Comparison of ENCODE assay signal across 8 cellular contexts in the genomic region with DNA sequence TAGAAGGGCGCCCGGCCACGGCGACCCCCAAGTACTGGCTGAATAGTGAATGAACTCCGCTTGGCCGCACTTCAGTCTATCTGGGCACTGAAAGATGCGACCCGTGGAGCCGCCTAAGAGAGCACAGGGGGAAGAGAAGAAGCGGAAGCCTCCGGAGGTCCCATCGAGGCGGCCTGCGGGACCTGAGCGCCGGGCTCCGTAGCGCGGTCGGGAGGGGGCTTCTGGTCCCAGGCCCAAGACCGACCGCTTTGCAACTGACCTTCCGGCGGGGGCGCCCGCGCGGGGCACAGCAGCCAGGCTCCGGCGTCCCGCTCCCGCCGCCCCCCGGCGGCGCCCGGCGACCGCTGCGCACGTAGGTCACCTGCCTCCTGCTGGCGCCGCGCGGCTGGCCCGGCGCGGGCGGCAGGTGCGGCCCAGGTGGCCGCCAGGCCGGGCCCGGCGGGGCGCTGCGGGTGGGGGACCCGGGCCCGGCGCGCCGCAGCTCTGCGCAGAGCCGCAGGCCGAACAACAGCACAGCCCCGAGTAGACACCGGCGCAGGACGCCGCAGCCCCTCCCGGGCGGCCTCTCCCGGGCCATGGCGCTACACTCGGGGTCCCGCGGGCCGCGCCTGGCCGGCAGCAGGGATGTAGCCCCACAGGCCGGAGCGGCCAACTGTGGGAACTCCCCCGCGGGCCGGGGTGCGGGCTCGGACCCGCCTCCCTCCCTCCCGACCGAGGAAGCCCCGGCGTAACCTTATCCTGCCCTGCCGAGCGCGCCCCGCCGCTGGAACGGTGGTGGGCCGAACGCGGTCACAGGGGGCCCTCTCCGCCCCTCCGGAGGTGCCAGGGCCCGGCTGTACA. TPM values are rescaled to one million over a fixed set of nuclear protein-coding genes. Genes with fewer than 3 reads are reported as not detected.
DNase-seq lines count a peak whose midpoint lies in the region; ATAC-seq, FAIRE-seq and TF ChIP-seq lines count a peak whose summit lies in the region.

A gene with protein sequence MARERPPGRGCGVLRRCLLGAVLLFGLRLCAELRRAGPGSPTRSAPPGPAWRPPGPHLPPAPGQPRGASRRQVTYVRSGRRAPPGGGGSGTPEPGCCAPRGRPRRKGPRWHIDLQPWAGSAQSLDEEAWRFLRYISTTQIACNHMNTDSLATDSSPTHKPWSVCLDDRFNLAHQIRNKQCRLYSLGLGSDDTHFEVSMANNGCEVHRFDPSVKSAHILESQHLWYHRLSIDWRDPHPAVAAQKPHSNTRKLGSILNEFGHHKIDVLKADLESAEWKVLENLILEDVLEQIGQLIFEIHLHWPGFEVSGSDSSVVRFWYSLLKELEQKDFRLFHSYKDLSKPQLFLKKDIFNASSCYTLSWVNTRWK (minus strand): TSS at position 654 of the 840 bp plus-strand sequence. CDS start 77 bp downstream, at position 577.

- H3K9ac ChIP-seq in GM23248 (no peak within 1 kb of the TSS), iPS-15b (ENCODE audit: low read depth, low read length) (no peak within 1 kb of the TSS)

- H2AFZ ChIP-seq in GM23248 = peak within 1 kb of the TSS; percentile 93

- H4K20me1 ChIP-seq in GM23248 (ENCODE audit: insufficient read depth) = no peaks in the 10 kb centered on the region

- peaks cover 14% of the 10 kb centered on the region for H3K4me1 Mint-ChIP-seq in activated naive CD8-positive, alpha-beta T cell treated with anti-CD3 and anti-CD28 coated beads for 36 hours

- ATAC-seq in GM18502 (IDR thresholded peaks at IDR 0.05; ENCODE audit: poor library complexity, unreplicated experiment) = no peak
- ATAC-seq in GM18517 (IDR thresholded peaks at IDR 0.05; ENCODE audit: unreplicated experiment) = no peak

- peaks cover 25% of the 10 kb centered on the region for H3K27me3 Mint-ChIP-seq in activated naive CD8-positive, alpha-beta T cell treated with anti-CD3 and anti-CD28 coated beads for 36 hours

- H3K36me3 Mint-ChIP-seq in activated naive CD8-positive, alpha-beta T cell treated with anti-CD3 and anti-CD28 coated beads for 36 hours = no peaks in the 10 kb centered on the region

- peaks cover 3% of the 10 kb centered on the region; the same call in 1 of the 2 replicates for H3K4me1 ChIP-seq in GM23248 (ENCODE audit: insufficient read depth)
- H3K4me1 ChIP-seq in iPS-15b (ENCODE audit: control insufficient read depth, insufficient read depth, low read length) = peaks cover 22% of the 10 kb centered on the region
- peaks cover 0 to 2% of the 10 kb centered on the region in 2 donors for H3K4me1 ChIP-seq in small intestine (ENCODE audit: control insufficient read depth in 2 of 2, insufficient read depth in 1 of 2, low read depth in 1 of 2, low read length in 1 of 2)

- no peaks in the 10 kb centered on the region for H3K79me2 ChIP-seq in GM23248 (ENCODE audit: insufficient read depth)

- no peaks in the 10 kb centered on the region for H3K9me2 ChIP-seq in GM23248 (ENCODE audit: insufficient read depth)

- H3K27ac ChIP-seq in GM23248 (no peak within 1 kb of the TSS), small intestine (ENCODE audit: low read depth in 1 of 2, low read length in 1 of 2) (peak within 1 kb of the TSS in 1 of 2 donors; percentile 75)

- in situ Hi-C loops in GM23248 (cut with MboI) = no loop called here

- H3K27me3 ChIP-seq in GM23248 (replicated peaks; ENCODE audit: insufficient read depth) = peaks cover 32% of the 10 kb centered on the region
- H3K27me3 ChIP-seq in iPS-15b (ENCODE audit: control insufficient read depth, insufficient read depth, low read length) = peaks cover 29% of the 10 kb centered on the region
- no peaks in the 10 kb centered on the region for H3K27me3 ChIP-seq in small intestine (ENCODE audit: control insufficient read depth in 2 of 2, insufficient read depth in 2 of 2, low read length in 2 of 2)

- peaks cover 2% of the 10 kb centered on the region for H3K9me3 Mint-ChIP-seq in activated naive CD8-positive, alpha-beta T cell treated with anti-CD3 and anti-CD28 coated beads for 36 hours

- no peak for FAIRE-seq in small intestine (lab: Jason Lieb, UNC)

- H3K36me3 ChIP-seq in GM23248 (ENCODE audit: low read depth) (no peaks in the 10 kb centered on the region), iPS-15b (ENCODE audit: control insufficient read depth, insufficient read depth, low read length) (no peaks in the 10 kb centered on the region), small intestine (ENCODE audit: control insufficient read depth in 2 of 2, insufficient read depth in 2 of 2, low read length in 2 of 2) (no peaks in the 10 kb centered on the region)

- peak within 1 kb of the TSS; percentile 94 for H3K4me2 ChIP-seq in GM23248 (ENCODE audit: unreplicated experiment)

- 2% methylated on average over 58 to 61 of the region's 103 CpGs for WGBS in GM23248 (ENCODE audit: low coverage in 1 of 2, low lambda C conversion rate in 2 of 2, missing lambda C conversion rate in 2 of 2), 2 experiments
- 1% methylated on average over 39 to 103 of the region's 103 CpGs for WGBS in small intestine, 3 donors

- peak within 1 kb of the TSS; percentile 67 for H3K27ac Mint-ChIP-seq in activated naive CD8-positive, alpha-beta T cell treated with anti-CD3 and anti-CD28 coated beads for 36 hours

- no peak for TF ChIP-seq CTCF in AG09309 (IDR thresholded peaks at IDR 0.05; ENCODE audit: control insufficient read depth, insufficient read depth, low read depth, low read length, missing control alignments)

- peak within 1 kb of the TSS; percentile 34 for H3K4me3 ChIP-seq in AG09309 (ENCODE audit: control insufficient read depth, low read depth, low read length)
- peak within 1 kb of the TSS; percentile 72 for H3K4me3 ChIP-seq in GM23248
- peak within 1 kb of the TSS; percentile 72 for H3K4me3 ChIP-seq in iPS-15b (ENCODE audit: low read depth, low read length)
- peak within 1 kb of the TSS; percentile 24 to 73 for H3K4me3 ChIP-seq in small intestine (ENCODE audit: low read depth in 1 of 2, low read length in 2 of 2)

- no peaks in the 10 kb centered on the region for H3F3A ChIP-seq in GM23248 (ENCODE audit: insufficient read depth)

- no peaks in the 10 kb centered on the region for H3K9me3 ChIP-seq in GM23248 (ENCODE audit: low read depth)
- no peaks in the 10 kb centered on the region for H3K9me3 ChIP-seq in iPS-15b (ENCODE audit: control insufficient read depth, insufficient read depth, low read length)
- no peaks in the 10 kb centered on the region for H3K9me3 ChIP-seq in small intestine (ENCODE audit: control insufficient read depth, low read depth)

- peak within 1 kb of the TSS; percentile 84 for H3K4me3 Mint-ChIP-seq in activated naive CD8-positive, alpha-beta T cell treated with anti-CD3 and anti-CD28 coated beads for 36 hours

- DNase-seq in AG09309 (ENCODE audit: low read depth) = no peak
- DNase-seq in GM23248 = peak; percentile 34
- DNase-seq in activated naive CD8-positive, alpha-beta T cell treated with anti-CD3 and anti-CD28 coated beads for 36 hours = peak; percentile 37
- DNase-seq in small intestine = peak; percentile 23
- no peak for DNase-seq in SHP77 (lab: John Stamatoyannopoulos, UW)

RNA-seq across cellular contexts. Expression of the gene that starts here (rescaled TPM):
- total RNA-seq in GM23248 (2014; rRNA removed; shearing (Covaris generic)) = not detected in 2 replicates
- polyA plus RNA-seq in GM23248 (2016; fragmentation: Nextera tagmentation; extraction: Ambion mirVana) = not detected in 2 replicates
- under 1 TPM; 0.26 to 0.27 TPM for total RNA-seq in activated naive CD8-positive, alpha-beta T cell treated with anti-CD3 and anti-CD28 coated beads for 36 hours
- under 1 TPM in 1 of 3 donors, not detected in 2; 0.66 TPM for polyA plus RNA-seq in small intestine

Comparison
In these comparisons a context has a peak if more than half of its experiments do, and no peak if none do; other contexts are left out.
1. Peak in DNase-seq, H3K4me3 ChIP-seq and H3K4me2 ChIP-seq in GM23248; RNA of the gene not detected or under 1 TPM.
2. Peak in DNase-seq in activated naive CD8-positive, alpha-beta T cell treated with anti-CD3 and anti-CD28 coated beads for 36 hours; RNA of the gene not detected or under 1 TPM.
3. Peak in DNase-seq and H3K4me3 ChIP-seq in small intestine; RNA of the gene not detected or under 1 TPM.